ENCODE assay signal across 24 cellular contexts in the genomic region with DNA sequence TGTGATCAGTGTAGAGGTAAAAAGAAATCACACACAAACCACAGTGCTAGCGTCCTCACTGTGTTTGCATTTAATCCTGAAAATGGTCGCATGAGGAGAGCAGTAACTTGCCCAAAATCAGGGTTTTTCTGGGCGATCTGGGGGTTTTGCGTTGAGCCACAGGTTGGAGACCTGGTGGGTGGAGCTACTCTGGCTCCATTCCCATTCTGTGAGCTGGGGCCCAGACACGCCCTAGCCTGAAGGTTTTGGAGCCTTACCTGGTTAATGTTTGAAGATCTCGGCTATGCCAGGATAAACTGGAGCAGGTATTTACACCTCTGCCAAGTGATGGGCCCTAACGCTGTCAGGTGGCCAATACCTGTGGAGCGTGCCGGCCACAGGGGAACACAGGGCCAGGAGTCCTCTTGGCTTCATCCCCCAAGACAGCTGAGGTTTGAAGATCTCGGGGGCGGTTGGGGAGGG. TPM values are rescaled to one million over a fixed set of nuclear protein-coding genes. Genes with fewer than 3 reads are reported as not detected.
A peak's percentile ranks its signal among the peaks of the same experiment; 100 is the strongest.
DNase-seq lines count a peak whose midpoint lies in the region; ATAC-seq, FAIRE-seq and TF ChIP-seq lines count a peak whose summit lies in the region.
"Had no signal": no experiment of that assay in that cellular context is flagged by ENCODE, and none has a peak within 500 bp of the region (broad histone marks: within the 10 kb centered on the region; RNA-seq: fewer than 3 reads in every experiment).

No MANE protein-coding gene starts in this region.

- no peaks in the 10 kb centered on the region for H3K9me3 ChIP-seq in BLaER1
- H3K9me3 ChIP-seq: spleen had no signal

- H3K36me3 ChIP-seq in BLaER1, result peaks cover 78% of the 10 kb centered on the region

- peaks cover 98% of the 10 kb centered on the region for H3K4me1 ChIP-seq in BLaER1

- no peaks in the 10 kb centered on the region for H3K27me3 ChIP-seq in BLaER1
- H3K27me3 ChIP-seq: spleen had no signal

- FAIRE-seq in GM19239 (lab: Jason Lieb, UNC), result no peak
- FAIRE-seq: islet of Langerhans, K562 had no signal

- 0 out of 2 replicates have a peak overlapping the region, but pooled peaks have one; percentile 10 for H3K27ac ChIP-seq in BLaER1
- H3K27ac ChIP-seq: HL-60, spleen, WERI-Rb-1 had no signal

- H3K4me2 ChIP-seq in BLaER1, result peak overlapping the region; percentile 68; the same call in 1 of the 2 replicates

- DNase-seq in LoVo (ENCODE audit: low spot score) (peak; percentile 82), mucosa of gallbladder (ENCODE audit: low spot score) (peak; percentile 79), erythroblast (lab: John Stamatoyannopoulos, UW) (no peak), SIG-M5 treated with dmso at 0.1 percent for 504 hours (lab: John Stamatoyannopoulos, UW; ENCODE audit: unreplicated experiment) (no peak), NCI-H1417 (lab: John Stamatoyannopoulos, UW) (no peak), GM19239 (ENCODE audit: insufficient read length, low spot score) (no peak)
- DNase-seq: activated CD4-positive, alpha-beta T cell treated with anti-CD3 and anti-CD28 coated beads, Interleukin-2, amount 50 U/mL, for 48 hours; activated naive CD4-positive, alpha-beta T cell; activated T-cell treated with anti-CD3 and anti-CD28 coated beads, Interleukin-2, amount 50 U/mL, for 1 hour; anterior cingulate cortex; CD4-positive, alpha-beta memory T cell; DMS79 treated with DMSO at 0.1 percent for 48 hours; hippocampal formation; NCI-H2081; NCI-H524; nephron progenitor cell; SHP77; WERI-Rb-1 had no signal

- TF ChIP-seq POLR2A in erythroblast (IDR thresholded peaks at IDR 0.05; ENCODE audit: low read length), result no peak

- ATAC-seq in esophagus mucosa, result peak; percentile 43
- ATAC-seq: K562 had no signal

- no peak overlapping the region for H3K4me3 ChIP-seq in BLaER1
- H3K4me3 ChIP-seq: K562, spleen had no signal

- peaks cover 100% of the 10 kb centered on the region for H4K20me1 ChIP-seq in BLaER1

- no peak overlapping the region for H3K9ac ChIP-seq in BLaER1

RNA-seq across cellular contexts. Expression of a gene that starts 48.4 kb away (rescaled TPM):
- total RNA-seq in esophagus mucosa (132 TPM), mucosa of gallbladder (263 TPM)

Comparison
In these comparisons a context has a peak if more than half of its experiments do, and no peak if none do; other contexts are left out.
1. DNase-seq: peak in LoVo (single experiment) and mucosa of gallbladder (single experiment); none in erythroblast (0 of 2), SIG-M5 treated with dmso at 0.1 percent for 504 hours (single experiment), NCI-H1417 (0 of 3) and GM19239 (single experiment).